ENCODE assay signal across 34 cellular contexts in genomic region chr20:4476903-4477302, GRCh38.
DNase-seq lines count a peak whose midpoint lies in the region; ATAC-seq, FAIRE-seq and TF ChIP-seq lines count a peak whose summit lies in the region.
"Had no signal": no experiment of that assay in that cellular context is flagged by ENCODE, and none has a peak within 500 bp of the region (broad histone marks: within the 10 kb centered on the region; RNA-seq: fewer than 3 reads in every experiment).

No MANE protein-coding gene starts in this region.

- intact Hi-C loops in uterus (cut with DNase I; ENCODE audit: low total_unique reads) = no loop called here

- DNase-seq in AG20443 (ENCODE audit: low spot score) = peak; percentile 33
- peak; percentile 83 for DNase-seq in H4 (ENCODE audit: low spot score)
- no peak for DNase-seq in bronchial epithelial cell (ENCODE audit: low read depth)
- DNase-seq in putamen (ENCODE audit: low spot score) = peak; percentile 8
- DNase-seq in uterus = no peak
- no peak for DNase-seq in HTR-8/SVneo (ENCODE audit: insufficient read length, low spot score)
- DNase-seq in glutamatergic neuron = no peak
- DNase-seq: activated CD4-positive, alpha-beta T cell treated with anti-CD3 and anti-CD28 coated beads, Interleukin-2, amount 50 U/mL, for 1 hour; activated CD8-positive, alpha-beta memory T cell treated with anti-CD3 and anti-CD28 coated beads, Interleukin-2, amount 50 U/mL, for 48 hours; AML-193; CD8-positive, alpha-beta T cell; DMS153; foreskin melanocyte; GF-D8; immature natural killer cell; Kasumi-1; left lung; NCI-H1092; NCI-H187 treated with DMSO at 0.1 percent for 48 hours; NCI-H2227 treated with DMSO at 0.1 percent for 48 hours; NCI-H748 treated with DMSO at 0.1 percent for 48 hours; nephron progenitor cell; pancreas; sigmoid colon; transverse colon; WERI-Rb-1 had no signal

- peaks cover 6% of the 10 kb centered on the region for H3K27me3 Mint-ChIP-seq in glutamatergic neuron (ENCODE audit: unreplicated experiment)

- H3K36me3 ChIP-seq in bronchial epithelial cell (ENCODE audit: control insufficient read depth, insufficient read depth, low read length) (no peaks in the 10 kb centered on the region), uterus (no peaks in the 10 kb centered on the region)
- H3K36me3 ChIP-seq: left lung, pancreas, sigmoid colon, transverse colon, WERI-Rb-1 had no signal

- no peak overlapping the region for H3K4me3 Mint-ChIP-seq in glutamatergic neuron (ENCODE audit: unreplicated experiment)
- H3K4me3 Mint-ChIP-seq: activated naive CD8-positive, alpha-beta T cell; brain; CD8-positive, alpha-beta T cell; immature natural killer cell; nephron progenitor cell; stimulated activated naive CD8-positive, alpha-beta T cell treated with anti-CD3 and anti-CD28 coated beads, Interleukin-15, Interleukin-2, amounts not matched to agents 100 ng/mL and 50 ng/mL, for 24 hours had no signal

- no peaks in the 10 kb centered on the region for H3K9me3 ChIP-seq in uterus
- H3K9me3 ChIP-seq: left lung, pancreas, sigmoid colon, transverse colon had no signal

- no peaks in the 10 kb centered on the region for H3K36me3 Mint-ChIP-seq in glutamatergic neuron (ENCODE audit: unreplicated experiment)
- H3K36me3 Mint-ChIP-seq: activated naive CD8-positive, alpha-beta T cell; brain; CD8-positive, alpha-beta T cell; immature natural killer cell had no signal

- peaks cover 2% of the 10 kb centered on the region for H3K9me3 Mint-ChIP-seq in glutamatergic neuron (ENCODE audit: unreplicated experiment)
- H3K9me3 Mint-ChIP-seq: CD8-positive, alpha-beta T cell; immature natural killer cell; nephron progenitor cell; stimulated activated naive CD8-positive, alpha-beta T cell treated with anti-CD3 and anti-CD28 coated beads, Interleukin-15, Interleukin-2, amounts not matched to agents 100 ng/mL and 50 ng/mL, for 24 hours had no signal

- H3K27me3 ChIP-seq in bronchial epithelial cell (ENCODE audit: control insufficient read depth, insufficient read depth, low read length) (no peaks in the 10 kb centered on the region), uterus (no peaks in the 10 kb centered on the region)
- H3K27me3 ChIP-seq: hepatocyte, pancreas, sigmoid colon, transverse colon had no signal

- TF ChIP-seq CTCF in bronchial epithelial cell (IDR thresholded peaks at IDR 0.05; ENCODE audit: insufficient read depth, low read length, severe bottlenecking) (no peak), uterus (IDR thresholded peaks at IDR 0.05) (no peak), glutamatergic neuron (IDR thresholded peaks at IDR 0.05; ENCODE audit: partially characterized antibody, unreplicated experiment) (no peak)

- H3K4me1 ChIP-seq in uterus = no peaks in the 10 kb centered on the region
- H3K4me1 ChIP-seq: left lung, pancreas, sigmoid colon, transverse colon had no signal

- no peak for TF ChIP-seq POLR2A in uterus (IDR thresholded peaks at IDR 0.05)

- no peaks in the 10 kb centered on the region for H3K4me1 Mint-ChIP-seq in glutamatergic neuron (ENCODE audit: low read depth, unreplicated experiment)
- H3K4me1 Mint-ChIP-seq: brain, immature natural killer cell had no signal

- H3K27ac Mint-ChIP-seq in glutamatergic neuron (ENCODE audit: unreplicated experiment) = no peak overlapping the region
- H3K27ac Mint-ChIP-seq: activated naive CD8-positive, alpha-beta T cell; brain; CD8-positive, alpha-beta T cell; immature natural killer cell; stimulated activated naive CD8-positive, alpha-beta T cell treated with anti-CD3 and anti-CD28 coated beads, Interleukin-15, Interleukin-2, amounts not matched to agents 100 ng/mL and 50 ng/mL, for 24 hours had no signal

- no peak for ATAC-seq in HG03045 (IDR thresholded peaks at IDR 0.05; ENCODE audit: unreplicated experiment)
- ATAC-seq: CD8-positive, alpha-beta T cell; HepG2; left lung; pancreas had no signal

- FAIRE-seq in bronchial epithelial cell (lab: Jason Lieb, UNC) = peak; percentile 36
- no peak for FAIRE-seq in HTR-8/SVneo (lab: Jason Lieb, UNC)
- FAIRE-seq: GM18507, HepG2, pancreas had no signal

- no peak overlapping the region for H3K27ac ChIP-seq in uterus
- H3K27ac ChIP-seq: epithelial cell of prostate, hepatocyte, left lung, pancreas, sigmoid colon, transverse colon, WERI-Rb-1 had no signal

- H3K4me3 ChIP-seq in bronchial epithelial cell (ENCODE audit: low read depth, low read length) = no peak overlapping the region
- H3K4me3 ChIP-seq in uterus = no peak overlapping the region
- H3K4me3 ChIP-seq: hepatocyte, left lung, pancreas, sigmoid colon, transverse colon had no signal

Comparison
In these comparisons a context has a peak if more than half of its experiments do, and no peak if none do; other contexts are left out.
1. DNase-seq: peak in AG20443 (single experiment), H4 (single experiment) and putamen (single experiment); none in bronchial epithelial cell (single experiment), uterus (0 of 2), HTR-8/SVneo (single experiment) and glutamatergic neuron (single experiment).